Comparison of ENCODE assay signal across 24 cellular contexts in genomic region chr16:66429290-66429962, GRCh38. TPM values are rescaled to one million over a fixed set of nuclear protein-coding genes. Genes with fewer than 3 reads are reported as not detected.
DNase-seq lines count a peak whose midpoint lies in the region; ATAC-seq and TF ChIP-seq lines count a peak whose summit lies in the region.
"Had no signal": no experiment of that assay in that cellular context is flagged by ENCODE, and none has a peak within 500 bp of the region (broad histone marks: within the 10 kb centered on the region; RNA-seq: fewer than 3 reads in every experiment).

No MANE protein-coding gene starts in this region.

- ATAC-seq in SK-N-SH treated with all-trans-retinoic acid at 6 μM for 48 hours (no peak), left lobe of liver (no peak)
- ATAC-seq: activated CD4-positive, alpha-beta T cell treated with anti-CD3 and anti-CD28 coated beads for 36 hours; foreskin keratinocyte; left colon had no signal

- H3K9ac ChIP-seq in SK-N-SH, result no peak overlapping the region
- H3K9ac ChIP-seq: GM23248 had no signal

- H2AFZ ChIP-seq in SK-N-SH (ENCODE audit: low read depth), result no peak overlapping the region
- H2AFZ ChIP-seq: GM23248 had no signal

- H3K27ac ChIP-seq in SK-N-SH (ENCODE audit: low read depth in 2 of 2, low read length in 1 of 2), result no peak overlapping the region
- H3K27ac ChIP-seq: foreskin keratinocyte, GM23248, HL-60, right lobe of liver, SJCRH30, tibial nerve had no signal

- H3K4me3 ChIP-seq in SK-N-SH (ENCODE audit: low read depth in 2 of 2, low read length in 1 of 2), result no peak overlapping the region
- no peak overlapping the region for H3K4me3 ChIP-seq in WI38 (ENCODE audit: low read depth, low read length)
- H3K4me3 ChIP-seq in kidney epithelial cell (ENCODE audit: low read depth, low read length), result no peak overlapping the region
- H3K4me3 ChIP-seq: GM23248, right lobe of liver, SJCRH30, tibial nerve had no signal

- DNase-seq in SK-N-SH (peak; percentile 43), kidney epithelial cell (ENCODE audit: low read depth) (no peak), RPMI8226 (no peak), NCI-H226 (no peak), left lobe of liver (ENCODE audit: low spot score) (no peak), GF-D8 (lab: John Stamatoyannopoulos, UW) (no peak)
- DNase-seq: activated CD4-positive, alpha-beta T cell treated with anti-CD3 and anti-CD28 coated beads for 36 hours; activated CD8-positive, alpha-beta memory T cell treated with anti-CD3 and anti-CD28 coated beads, Interleukin-2, amount 50 U/mL, for 48 hours; CD4-positive, alpha-beta memory T cell; foreskin keratinocyte; GM23248; hypothalamus; left colon; NCI-H1694 treated with DMSO at 0.1 percent for 48 hours; right lobe of liver; stimulated activated naive CD4-positive, alpha-beta T cell treated with Interleukin-2 at 50 U/mL for 16 hours had no signal

- H3K27me3 ChIP-seq in SK-N-SH (ENCODE audit: insufficient read depth) (peaks cover 54% of the 10 kb centered on the region), kidney epithelial cell (ENCODE audit: control insufficient read depth, insufficient read depth, low read length) (no peaks in the 10 kb centered on the region)

- H3K79me2 ChIP-seq in SK-N-SH (ENCODE audit: insufficient read depth), result no peaks in the 10 kb centered on the region

- no peaks in the 10 kb centered on the region for H3K9me2 ChIP-seq in SK-N-SH

- H3K9me3 ChIP-seq in SK-N-SH, result no peaks in the 10 kb centered on the region
- H3K9me3 ChIP-seq: right lobe of liver, SJCRH30, tibial nerve had no signal

- H3K4me1 ChIP-seq in SK-N-SH (ENCODE audit: control insufficient read depth in 1 of 2, insufficient read depth in 2 of 2, low read depth in 1 of 2, low read length in 1 of 2), result peaks cover 0 to 11% of the 10 kb centered on the region in 2 experiments; a peak in 1 of 4 replicates
- H3K4me1 ChIP-seq: foreskin keratinocyte had no signal

- H4K20me1 ChIP-seq in SK-N-SH (ENCODE audit: insufficient read depth), result no peaks in the 10 kb centered on the region

- TF ChIP-seq RAD21 in SK-N-SH (IDR thresholded peaks at IDR 0.05; ENCODE audit: low read length), result no peak

- peaks cover 4% of the 10 kb centered on the region for H3F3A ChIP-seq in SK-N-SH (replicated peaks; ENCODE audit: insufficient read depth)

- TF ChIP-seq EP300 in SK-N-SH (IDR thresholded peaks at IDR 0.05; ENCODE audit: borderline replicate concordance in 1 of 2, low read depth in 1 of 2, low read length in 1 of 2), result no peak

- POLR2A ChIA-PET in SK-N-SH (lab: Yijun Ruan, JAX), result no interaction called here

- CTCF ChIA-PET in SK-N-SH (lab: Yijun Ruan, JAX), result interaction anchor here (6.3 kb wide), 1 partner anchor 23 kb away, joined by 28 read pairs; no protein-coding TSS in a partner anchor

- TF ChIP-seq CTCF in SK-N-SH (IDR thresholded peaks at IDR 0.05), result no peak
- 0 out of 2 replicates have a peak, but pooled peaks have one; percentile 8 for TF ChIP-seq CTCF in WI38 (IDR thresholded peaks at IDR 0.05; ENCODE audit: low read depth, low read length)
- TF ChIP-seq CTCF in kidney epithelial cell (IDR thresholded peaks at IDR 0.05; ENCODE audit: insufficient read depth, low read length, poor library complexity, severe bottlenecking), result peak; percentile 2

- no peak overlapping the region for H3K4me2 ChIP-seq in SK-N-SH

- WGBS in SK-N-SH (ENCODE audit: low lambda C conversion rate), result 48% methylated on average over 9 of the region's 9 CpGs

- no peaks in the 10 kb centered on the region for H3K36me3 ChIP-seq in SK-N-SH (replicated peaks in 1 of 2; ENCODE audit: control insufficient read depth in 1 of 2, insufficient read depth in 2 of 2, low read length in 1 of 2)
- no peaks in the 10 kb centered on the region for H3K36me3 ChIP-seq in kidney epithelial cell (ENCODE audit: control insufficient read depth, insufficient read depth, low read length)
- H3K36me3 ChIP-seq: right lobe of liver, SJCRH30, tibial nerve had no signal

TF ChIP-seq in SK-N-SH, 30 proteins besides CTCF, POLR2A, EP300 and RAD21 (continues in another document):
- TF ChIP-seq JUND (IDR thresholded peaks at IDR 0.05), result no peak
- TF ChIP-seq RFX5 (IDR thresholded peaks at IDR 0.05; ENCODE audit: low read length), result no peak
- TF ChIP-seq TEAD4 (IDR thresholded peaks at IDR 0.05; ENCODE audit: borderline replicate concordance, insufficient read depth), result no peak
- TF ChIP-seq FOSL2 (IDR thresholded peaks at IDR 0.05; ENCODE audit: borderline replicate concordance, low read depth), result no peak
- no peak for TF ChIP-seq REST (IDR thresholded peaks at IDR 0.05; ENCODE audit: low read depth, low read length)
- TF ChIP-seq YY1 (IDR thresholded peaks at IDR 0.05; ENCODE audit: low read depth), result no peak
- no peak for TF ChIP-seq CHD2 (IDR thresholded peaks at IDR 0.05; ENCODE audit: low read length, partially characterized antibody)
- no peak for TF ChIP-seq SMC3 (IDR thresholded peaks at IDR 0.05; ENCODE audit: low read depth, low read length)
- TF ChIP-seq FOXM1 (IDR thresholded peaks at IDR 0.05; ENCODE audit: low read depth), result no peak
- TF ChIP-seq RCOR1 (IDR thresholded peaks at IDR 0.05; ENCODE audit: low read length), result no peak
- no peak for TF ChIP-seq NFIC (IDR thresholded peaks at IDR 0.05; ENCODE audit: borderline replicate concordance)

TF ChIP-seq in SK-N-SH treated with all-trans-retinoic acid at 6 μM for 48 hours, 23 proteins besides CTCF, POLR2A, EP300 and RAD21 (continues in another document):
- TF ChIP-seq GLIS3 (CRISPR knock-in tag; IDR thresholded peaks at IDR 0.05), result no peak
- TF ChIP-seq TCF4 (CRISPR knock-in tag; IDR thresholded peaks at IDR 0.05; ENCODE audit: borderline replicate concordance), result no peak
- no peak for TF ChIP-seq OSR1 (CRISPR knock-in tag; IDR thresholded peaks at IDR 0.05)
- TF ChIP-seq ZNF70 (CRISPR knock-in tag; IDR thresholded peaks at IDR 0.05), result no peak
- TF ChIP-seq ISL1 (CRISPR knock-in tag; IDR thresholded peaks at IDR 0.05), result no peak
- no peak for TF ChIP-seq ZFP3 (CRISPR knock-in tag; IDR thresholded peaks at IDR 0.05)
- no peak for TF ChIP-seq RARB (CRISPR knock-in tag; IDR thresholded peaks at IDR 0.05)
- TF ChIP-seq TSHZ2 (CRISPR knock-in tag; IDR thresholded peaks at IDR 0.05), result no peak
- TF ChIP-seq BACH2 (CRISPR knock-in tag; IDR thresholded peaks at IDR 0.05; ENCODE audit: borderline replicate concordance), result no peak
- TF ChIP-seq PATZ1 (CRISPR knock-in tag; IDR thresholded peaks at IDR 0.05; ENCODE audit: borderline replicate concordance), result no peak
- TF ChIP-seq ARNTL (CRISPR knock-in tag; IDR thresholded peaks at IDR 0.05; ENCODE audit: borderline replicate concordance, low read depth), result no peak
- TF ChIP-seq, protein P1, sequence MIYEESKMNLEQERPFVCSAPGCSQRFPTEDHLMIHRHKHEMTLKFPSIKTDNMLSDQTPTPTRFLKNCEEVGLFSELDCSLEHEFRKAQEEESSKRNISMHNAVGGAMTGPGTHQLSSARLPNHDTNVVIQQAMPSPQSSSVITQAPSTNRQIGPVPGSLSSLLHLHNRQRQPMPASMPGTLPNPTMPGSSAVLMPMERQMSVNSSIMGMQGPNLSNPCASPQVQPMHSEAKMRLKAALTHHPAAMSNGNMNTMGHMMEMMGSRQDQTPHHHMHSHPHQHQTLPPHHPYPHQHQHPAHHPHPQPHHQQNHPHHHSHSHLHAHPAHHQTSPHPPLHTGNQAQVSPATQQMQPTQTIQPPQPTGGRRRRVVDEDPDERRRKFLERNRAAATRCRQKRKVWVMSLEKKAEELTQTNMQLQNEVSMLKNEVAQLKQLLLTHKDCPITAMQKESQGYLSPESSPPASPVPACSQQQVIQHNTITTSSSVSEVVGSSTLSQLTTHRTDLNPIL (CRISPR knock-in tag; IDR thresholded peaks at IDR 0.05; ENCODE audit: low read depth), result no peak
- no peak for TF ChIP-seq CSDC2 (CRISPR knock-in tag; IDR thresholded peaks at IDR 0.05)
- no peak for TF ChIP-seq SNAI2 (CRISPR knock-in tag; IDR thresholded peaks at IDR 0.05)

RNA-seq across cellular contexts. Expression of gene BEAN1, which starts 2.3 kb away (rescaled TPM):
- 0.07 TPM in 1 of 2 replicates, not detected in the other for polyA plus RNA-seq in SK-N-SH (2012; rRNA removed)
- polyA plus RNA-seq in SK-N-SH (2012; cell fraction: cytosol; rRNA removed), result 0.08 and 0.15 TPM in 2 replicates
- polyA plus RNA-seq in SK-N-SH (2012; cell fraction: nucleus; rRNA removed), result 0.05 and 0.11 TPM in 2 replicates
- total RNA-seq in kidney epithelial cell, result 6.7 and 8.8 TPM in 2 replicates
- total RNA-seq in left lobe of liver, result 0.38 TPM
- total RNA-seq: activated CD4-positive, alpha-beta T cell treated with anti-CD3 and anti-CD28 coated beads for 36 hours; CD4-positive, alpha-beta memory T cell; Daoy; left colon; mononuclear cell; T-helper 2 cell treated with Interferon-gamma antibody and Interleukin-4, amounts not matched to agents 100 ng/mL and 5 ng/mL, for 36 hours had no signal
